In the genomic region with DNA sequence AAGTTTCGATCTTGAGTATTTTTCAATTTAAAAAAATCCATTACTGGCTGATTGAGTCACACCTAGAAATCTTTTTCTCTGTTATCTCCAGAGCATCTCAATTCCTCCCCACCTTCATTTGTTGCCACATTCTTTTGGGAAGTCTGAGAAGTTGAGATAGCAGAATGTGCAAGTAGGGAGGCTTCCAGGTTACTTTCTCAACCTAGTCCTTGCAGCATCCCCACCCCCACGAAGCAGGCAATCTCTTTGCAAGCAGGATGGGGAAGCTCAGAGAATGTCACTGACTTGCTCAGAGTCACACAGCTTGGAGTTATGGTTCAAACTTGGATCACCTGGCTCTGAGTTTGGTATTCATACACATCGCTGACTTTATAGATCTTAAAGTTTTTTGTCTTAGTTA, we compare ENCODE assay signal across 1 cellular context.
TF ChIP-seq lines count a peak whose summit lies in the region.

No MANE protein-coding gene starts in this region.

TF ChIP-seq in K562, 482 proteins besides CTCF, POLR2A, EP300 and RAD21 (continued from another document and continues in another):
- TF ChIP-seq, protein P1, sequence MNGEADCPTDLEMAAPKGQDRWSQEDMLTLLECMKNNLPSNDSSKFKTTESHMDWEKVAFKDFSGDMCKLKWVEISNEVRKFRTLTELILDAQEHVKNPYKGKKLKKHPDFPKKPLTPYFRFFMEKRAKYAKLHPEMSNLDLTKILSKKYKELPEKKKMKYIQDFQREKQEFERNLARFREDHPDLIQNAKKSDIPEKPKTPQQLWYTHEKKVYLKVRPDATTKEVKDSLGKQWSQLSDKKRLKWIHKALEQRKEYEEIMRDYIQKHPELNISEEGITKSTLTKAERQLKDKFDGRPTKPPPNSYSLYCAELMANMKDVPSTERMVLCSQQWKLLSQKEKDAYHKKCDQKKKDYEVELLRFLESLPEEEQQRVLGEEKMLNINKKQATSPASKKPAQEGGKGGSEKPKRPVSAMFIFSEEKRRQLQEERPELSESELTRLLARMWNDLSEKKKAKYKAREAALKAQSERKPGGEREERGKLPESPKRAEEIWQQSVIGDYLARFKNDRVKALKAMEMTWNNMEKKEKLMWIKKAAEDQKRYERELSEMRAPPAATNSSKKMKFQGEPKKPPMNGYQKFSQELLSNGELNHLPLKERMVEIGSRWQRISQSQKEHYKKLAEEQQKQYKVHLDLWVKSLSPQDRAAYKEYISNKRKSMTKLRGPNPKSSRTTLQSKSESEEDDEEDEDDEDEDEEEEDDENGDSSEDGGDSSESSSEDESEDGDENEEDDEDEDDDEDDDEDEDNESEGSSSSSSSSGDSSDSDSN (IDR thresholded peaks at IDR 0.05; ENCODE audit: borderline replicate concordance in 1 of 2, low read depth in 2 of 2, low read length in 2 of 2), result no peak
- TF ChIP-seq MIER1 (IDR thresholded peaks at IDR 0.05; ENCODE audit: low read depth), result no peak
- TF ChIP-seq GATA2 (CRISPR knock-in tag; IDR thresholded peaks at IDR 0.05), result peak; percentile 31; the same call in 1 of the 2 replicates
- no peak for TF ChIP-seq FOXA3 (CRISPR knock-in tag; conservative IDR thresholded peaks at IDR 0.05 in 1 of 2, IDR thresholded peaks at IDR 0.05 in 1 of 2)
- peak; percentile 70 for TF ChIP-seq HDAC2 (IDR thresholded peaks at IDR 0.05)
- TF ChIP-seq MAZ (CRISPR knock-in tag; conservative IDR thresholded peaks at IDR 0.05 in 1 of 2, IDR thresholded peaks at IDR 0.05 in 1 of 2), result peak in 1 of 2 experiments; percentile 44; a peak in 1 of 4 replicates
- TF ChIP-seq RBM25 (IDR thresholded peaks at IDR 0.05; ENCODE audit: low read depth, low read length, severe bottlenecking), result peak; percentile 74
- peak; percentile 76; the same call in 1 of the 2 replicates for TF ChIP-seq BCOR (IDR thresholded peaks at IDR 0.05)
- TF ChIP-seq MEIS2 (IDR thresholded peaks at IDR 0.05; ENCODE audit: partially characterized antibody), result peak; percentile 2
- peak; percentile 93 for TF ChIP-seq CTBP1 (IDR thresholded peaks at IDR 0.05; ENCODE audit: borderline replicate concordance)
- TF ChIP-seq, protein P2, sequence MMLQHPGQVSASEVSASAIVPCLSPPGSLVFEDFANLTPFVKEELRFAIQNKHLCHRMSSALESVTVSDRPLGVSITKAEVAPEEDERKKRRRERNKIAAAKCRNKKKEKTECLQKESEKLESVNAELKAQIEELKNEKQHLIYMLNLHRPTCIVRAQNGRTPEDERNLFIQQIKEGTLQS (IDR thresholded peaks at IDR 0.05), result peak; percentile 34; the same call in 1 of the 2 replicates
- TF ChIP-seq, protein P2 (CRISPR knock-in tag; conservative IDR thresholded peaks at IDR 0.05), result no peak
- TF ChIP-seq BRD4 (IDR thresholded peaks at IDR 0.05), result no peak
- TF ChIP-seq, protein P3, sequence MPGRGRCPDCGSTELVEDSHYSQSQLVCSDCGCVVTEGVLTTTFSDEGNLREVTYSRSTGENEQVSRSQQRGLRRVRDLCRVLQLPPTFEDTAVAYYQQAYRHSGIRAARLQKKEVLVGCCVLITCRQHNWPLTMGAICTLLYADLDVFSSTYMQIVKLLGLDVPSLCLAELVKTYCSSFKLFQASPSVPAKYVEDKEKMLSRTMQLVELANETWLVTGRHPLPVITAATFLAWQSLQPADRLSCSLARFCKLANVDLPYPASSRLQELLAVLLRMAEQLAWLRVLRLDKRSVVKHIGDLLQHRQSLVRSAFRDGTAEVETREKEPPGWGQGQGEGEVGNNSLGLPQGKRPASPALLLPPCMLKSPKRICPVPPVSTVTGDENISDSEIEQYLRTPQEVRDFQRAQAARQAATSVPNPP (IDR thresholded peaks at IDR 0.05; ENCODE audit: borderline replicate concordance, insufficient read depth, insufficient read length), result no peak
- peak; percentile 68 to 69; a peak in 3 of 4 replicates for TF ChIP-seq TRIM24 (IDR thresholded peaks at IDR 0.05)
- no peak for TF ChIP-seq ZNF253 (CRISPR knock-in tag; conservative IDR thresholded peaks at IDR 0.05)
- TF ChIP-seq, protein P4, sequence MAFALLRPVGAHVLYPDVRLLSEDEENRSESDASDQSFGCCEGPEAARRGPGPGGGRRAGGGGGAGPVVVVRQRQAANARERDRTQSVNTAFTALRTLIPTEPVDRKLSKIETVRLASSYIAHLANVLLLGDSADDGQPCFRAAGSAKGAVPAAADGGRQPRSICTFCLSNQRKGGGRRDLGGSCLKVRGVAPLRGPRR (CRISPR knock-in tag; IDR thresholded peaks at IDR 0.05), result no peak
- TF ChIP-seq TEAD4 (IDR thresholded peaks at IDR 0.05; ENCODE audit: low read length), result peak; percentile 84
- TF ChIP-seq TEAD4 (CRISPR knock-in tag; IDR thresholded peaks at IDR 0.05; ENCODE audit: borderline replicate concordance), result no peak
- TF ChIP-seq RHOXF2B (CRISPR knock-in tag; conservative IDR thresholded peaks at IDR 0.05), result no peak
- TF ChIP-seq ZNF76 (CRISPR knock-in tag; IDR thresholded peaks at IDR 0.05; ENCODE audit: borderline replicate concordance), result no peak
- TF ChIP-seq TEAD1 (CRISPR knock-in tag; IDR thresholded peaks at IDR 0.05), result 0 out of 4 replicates have a peak, but pooled peaks of 1 of the 2 experiments have one; percentile 45
- TF ChIP-seq, protein P5, sequence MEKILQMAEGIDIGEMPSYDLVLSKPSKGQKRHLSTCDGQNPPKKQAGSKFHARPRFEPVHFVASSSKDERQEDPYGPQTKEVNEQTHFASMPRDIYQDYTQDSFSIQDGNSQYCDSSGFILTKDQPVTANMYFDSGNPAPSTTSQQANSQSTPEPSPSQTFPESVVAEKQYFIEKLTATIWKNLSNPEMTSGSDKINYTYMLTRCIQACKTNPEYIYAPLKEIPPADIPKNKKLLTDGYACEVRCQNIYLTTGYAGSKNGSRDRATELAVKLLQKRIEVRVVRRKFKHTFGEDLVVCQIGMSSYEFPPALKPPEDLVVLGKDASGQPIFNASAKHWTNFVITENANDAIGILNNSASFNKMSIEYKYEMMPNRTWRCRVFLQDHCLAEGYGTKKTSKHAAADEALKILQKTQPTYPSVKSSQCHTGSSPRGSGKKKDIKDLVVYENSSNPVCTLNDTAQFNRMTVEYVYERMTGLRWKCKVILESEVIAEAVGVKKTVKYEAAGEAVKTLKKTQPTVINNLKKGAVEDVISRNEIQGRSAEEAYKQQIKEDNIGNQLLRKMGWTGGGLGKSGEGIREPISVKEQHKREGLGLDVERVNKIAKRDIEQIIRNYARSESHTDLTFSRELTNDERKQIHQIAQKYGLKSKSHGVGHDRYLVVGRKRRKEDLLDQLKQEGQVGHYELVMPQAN (IDR thresholded peaks at IDR 0.05; ENCODE audit: borderline replicate concordance), result no peak
- TF ChIP-seq TCF3 (CRISPR knock-in tag; IDR thresholded peaks at IDR 0.05), result peak; percentile 58
- TF ChIP-seq RCOR1 (IDR thresholded peaks at IDR 0.05; ENCODE audit: borderline replicate concordance in 1 of 2, low read depth in 2 of 2, low read length in 2 of 2), result peak in 1 of 2 experiments; percentile 92; a peak in 2 of 4 replicates
- peak; percentile 47 for TF ChIP-seq CBFA2T2 (conservative IDR thresholded peaks at IDR 0.05)
- peak; percentile 13; the same call in 1 of the 2 replicates for TF ChIP-seq NCOR1 (IDR thresholded peaks at IDR 0.05)
- TF ChIP-seq DPF2 (IDR thresholded peaks at IDR 0.05), result peak; percentile 23; the same call in 1 of the 2 replicates
- TF ChIP-seq KLF1 (tag; IDR thresholded peaks at IDR 0.05), result no peak
- TF ChIP-seq PHF20 (IDR thresholded peaks at IDR 0.05; ENCODE audit: partially characterized antibody), result no peak
- TF ChIP-seq KLF16 (IDR thresholded peaks at IDR 0.05), result peak; percentile 39; the same call in 1 of the 2 replicates
- no peak for TF ChIP-seq TSC22D4 (tag; IDR thresholded peaks at IDR 0.05)
- TF ChIP-seq ZNF75A (CRISPR knock-in tag; IDR thresholded peaks at IDR 0.05), result no peak
- TF ChIP-seq CBFA2T3 (IDR thresholded peaks at IDR 0.05), result peak; percentile 75
- 0 out of 2 replicates have a peak, but pooled peaks have one; percentile 20 for TF ChIP-seq PML (IDR thresholded peaks at IDR 0.05; ENCODE audit: low read length)
- TF ChIP-seq, protein P6, sequence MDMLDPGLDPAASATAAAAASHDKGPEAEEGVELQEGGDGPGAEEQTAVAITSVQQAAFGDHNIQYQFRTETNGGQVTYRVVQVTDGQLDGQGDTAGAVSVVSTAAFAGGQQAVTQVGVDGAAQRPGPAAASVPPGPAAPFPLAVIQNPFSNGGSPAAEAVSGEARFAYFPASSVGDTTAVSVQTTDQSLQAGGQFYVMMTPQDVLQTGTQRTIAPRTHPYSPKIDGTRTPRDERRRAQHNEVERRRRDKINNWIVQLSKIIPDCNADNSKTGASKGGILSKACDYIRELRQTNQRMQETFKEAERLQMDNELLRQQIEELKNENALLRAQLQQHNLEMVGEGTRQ (CRISPR knock-in tag; IDR thresholded peaks at IDR 0.05), result no peak
- TF ChIP-seq, protein P7, sequence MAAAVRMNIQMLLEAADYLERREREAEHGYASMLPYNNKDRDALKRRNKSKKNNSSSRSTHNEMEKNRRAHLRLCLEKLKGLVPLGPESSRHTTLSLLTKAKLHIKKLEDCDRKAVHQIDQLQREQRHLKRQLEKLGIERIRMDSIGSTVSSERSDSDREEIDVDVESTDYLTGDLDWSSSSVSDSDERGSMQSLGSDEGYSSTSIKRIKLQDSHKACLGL (CRISPR knock-in tag; IDR thresholded peaks at IDR 0.05; ENCODE audit: borderline replicate concordance, poor library complexity, severe bottlenecking), result no peak
- TF ChIP-seq NFE2L1 (tag; IDR thresholded peaks at IDR 0.05; ENCODE audit: borderline replicate concordance, low read depth), result no peak
- TF ChIP-seq, protein P8, sequence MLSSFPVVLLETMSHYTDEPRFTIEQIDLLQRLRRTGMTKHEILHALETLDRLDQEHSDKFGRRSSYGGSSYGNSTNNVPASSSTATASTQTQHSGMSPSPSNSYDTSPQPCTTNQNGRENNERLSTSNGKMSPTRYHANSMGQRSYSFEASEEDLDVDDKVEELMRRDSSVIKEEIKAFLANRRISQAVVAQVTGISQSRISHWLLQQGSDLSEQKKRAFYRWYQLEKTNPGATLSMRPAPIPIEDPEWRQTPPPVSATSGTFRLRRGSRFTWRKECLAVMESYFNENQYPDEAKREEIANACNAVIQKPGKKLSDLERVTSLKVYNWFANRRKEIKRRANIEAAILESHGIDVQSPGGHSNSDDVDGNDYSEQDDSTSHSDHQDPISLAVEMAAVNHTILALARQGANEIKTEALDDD (IDR thresholded peaks at IDR 0.05), result peak; percentile 94
- no peak for TF ChIP-seq ZNF583 (CRISPR knock-in tag; IDR thresholded peaks at IDR 0.05)
- TF ChIP-seq NBN (IDR thresholded peaks at IDR 0.05; ENCODE audit: low read depth), result peak; percentile 58; the same call in 1 of the 2 replicates
- peak; percentile 51; the same call in 1 of the 2 replicates for TF ChIP-seq SMARCA4 (IDR thresholded peaks at IDR 0.05)
- peak; percentile 93 for TF ChIP-seq ZEB2 (IDR thresholded peaks at IDR 0.05)
- TF ChIP-seq ZNF12 (CRISPR knock-in tag; IDR thresholded peaks at IDR 0.05), result no peak
- TF ChIP-seq, protein P9, sequence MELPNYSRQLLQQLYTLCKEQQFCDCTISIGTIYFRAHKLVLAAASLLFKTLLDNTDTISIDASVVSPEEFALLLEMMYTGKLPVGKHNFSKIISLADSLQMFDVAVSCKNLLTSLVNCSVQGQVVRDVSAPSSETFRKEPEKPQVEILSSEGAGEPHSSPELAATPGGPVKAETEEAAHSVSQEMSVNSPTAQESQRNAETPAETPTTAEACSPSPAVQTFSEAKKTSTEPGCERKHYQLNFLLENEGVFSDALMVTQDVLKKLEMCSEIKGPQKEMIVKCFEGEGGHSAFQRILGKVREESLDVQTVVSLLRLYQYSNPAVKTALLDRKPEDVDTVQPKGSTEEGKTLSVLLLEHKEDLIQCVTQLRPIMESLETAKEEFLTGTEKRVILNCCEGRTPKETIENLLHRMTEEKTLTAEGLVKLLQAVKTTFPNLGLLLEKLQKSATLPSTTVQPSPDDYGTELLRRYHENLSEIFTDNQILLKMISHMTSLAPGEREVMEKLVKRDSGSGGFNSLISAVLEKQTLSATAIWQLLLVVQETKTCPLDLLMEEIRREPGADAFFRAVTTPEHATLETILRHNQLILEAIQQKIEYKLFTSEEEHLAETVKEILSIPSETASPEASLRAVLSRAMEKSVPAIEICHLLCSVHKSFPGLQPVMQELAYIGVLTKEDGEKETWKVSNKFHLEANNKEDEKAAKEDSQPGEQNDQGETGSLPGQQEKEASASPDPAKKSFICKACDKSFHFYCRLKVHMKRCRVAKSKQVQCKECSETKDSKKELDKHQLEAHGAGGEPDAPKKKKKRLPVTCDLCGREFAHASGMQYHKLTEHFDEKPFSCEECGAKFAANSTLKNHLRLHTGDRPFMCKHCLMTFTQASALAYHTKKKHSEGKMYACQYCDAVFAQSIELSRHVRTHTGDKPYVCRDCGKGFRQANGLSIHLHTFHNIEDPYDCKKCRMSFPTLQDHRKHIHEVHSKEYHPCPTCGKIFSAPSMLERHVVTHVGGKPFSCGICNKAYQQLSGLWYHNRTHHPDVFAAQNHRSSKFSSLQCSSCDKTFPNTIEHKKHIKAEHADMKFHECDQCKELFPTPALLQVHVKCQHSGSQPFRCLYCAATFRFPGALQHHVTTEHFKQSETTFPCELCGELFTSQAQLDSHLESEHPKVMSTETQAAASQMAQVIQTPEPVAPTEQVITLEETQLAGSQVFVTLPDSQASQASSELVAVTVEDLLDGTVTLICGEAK (IDR thresholded peaks at IDR 0.05), result no peak
- TF ChIP-seq, protein P9 (CRISPR knock-in tag; IDR thresholded peaks at IDR 0.05), result no peak
- TF ChIP-seq MTA1 (IDR thresholded peaks at IDR 0.05; ENCODE audit: borderline replicate concordance), result no peak; the same call in 1 of the 2 replicates
- no peak for TF ChIP-seq MBD2 (IDR thresholded peaks at IDR 0.05; ENCODE audit: borderline replicate concordance, low read depth)
